ENCODE assay signal across 8 cellular contexts in genomic region chr16:2204727-2205103, GRCh38. TPM values are rescaled to one million over a fixed set of nuclear protein-coding genes. Genes with fewer than 3 reads are reported as not detected.
DNase-seq lines count a peak whose midpoint lies in the region; ATAC-seq and TF ChIP-seq lines count a peak whose summit lies in the region.

No MANE protein-coding gene starts in this region.

- peak overlapping the region; percentile 97 for H3K4me2 ChIP-seq in mammary epithelial cell (ENCODE audit: insufficient read depth, low read depth, low read length)

- BruUV-seq in mammary epithelial cell (replicated peaks; lab: Mats Ljungman, UMichigan), result no TSS peak

- intact Hi-C loops in mammary epithelial cell (cut with micrococcal nuclease), result no loop called here

- H3K4me1 ChIP-seq in HUES64 (ENCODE audit: insufficient read depth, low read length) (peaks cover 7% of the 10 kb centered on the region; the same call in 1 of the 2 replicates), mammary epithelial cell (ENCODE audit: insufficient read depth, low read length) (peaks cover 16% of the 10 kb centered on the region), mucosa of stomach (ENCODE audit: control insufficient read depth, insufficient read depth, low read length) (peaks cover 13% of the 10 kb centered on the region)

- H3K27me3 ChIP-seq in HUES64 (ENCODE audit: insufficient read depth, low read length) (peaks cover 10% of the 10 kb centered on the region), mammary epithelial cell (ENCODE audit: insufficient read depth, low read length) (no peaks in the 10 kb centered on the region), mucosa of stomach (ENCODE audit: control insufficient read depth, insufficient read depth, low read length) (no peaks in the 10 kb centered on the region)

- peak overlapping the region; percentile 96 for H2AFZ ChIP-seq in mammary epithelial cell (ENCODE audit: low read depth, low read length)

- dilution Hi-C loops in mammary epithelial cell (cut with HindIII; ENCODE audit: low sequenced_read_pairs), result loop anchor here (5.0 kb wide), 2 partner anchors 37 to 38 kb away; no protein-coding TSS in a partner anchor

- H3K27ac ChIP-seq in 22Rv1 (peak overlapping the region; percentile 85), HUES64 (ENCODE audit: low read depth, low read length) (no peak overlapping the region), mammary epithelial cell (ENCODE audit: insufficient read depth, low read depth, low read length) (no peak overlapping the region)

- WGBS in HUES64, result 56% methylated on average over 5 of the region's 5 CpGs
- 41% methylated on average over 5 of the region's 5 CpGs for WGBS in mammary epithelial cell (ENCODE audit: low coverage, missing lambda C conversion rate)

- ATAC-seq in HG02759 (IDR thresholded peaks at IDR 0.05; ENCODE audit: unreplicated experiment), result no peak

- H3K9me3 ChIP-seq in HUES64 (ENCODE audit: insufficient read depth, low read depth, low read length) (no peaks in the 10 kb centered on the region), mammary epithelial cell (replicated peaks; ENCODE audit: insufficient read depth, low read length) (no peaks in the 10 kb centered on the region), mucosa of stomach (ENCODE audit: control insufficient read depth, low read length) (no peaks in the 10 kb centered on the region)

- TF ChIP-seq CTCF in 22Rv1 (IDR thresholded peaks at IDR 0.05) (no peak), mammary epithelial cell (conservative IDR thresholded peaks at IDR 0.05 in 1 of 2, IDR thresholded peaks at IDR 0.05 in 1 of 2; ENCODE audit: extremely low read depth in 1 of 2, insufficient read depth in 1 of 2, low read depth in 1 of 2, low read length in 2 of 2) (no peak)

- H4K20me1 ChIP-seq in mammary epithelial cell (ENCODE audit: insufficient read depth, low read length), result no peaks in the 10 kb centered on the region

- peaks cover 21% of the 10 kb centered on the region for H3K79me2 ChIP-seq in mammary epithelial cell (ENCODE audit: insufficient read depth, low read length)

- H3K9ac ChIP-seq in HUES64 (ENCODE audit: low read depth, low read length), result peak overlapping the region; percentile 97
- peak overlapping the region; percentile 67 for H3K9ac ChIP-seq in mammary epithelial cell (ENCODE audit: insufficient read depth, low read length)
- peak overlapping the region; percentile 89 for H3K9ac ChIP-seq in mucosa of stomach (ENCODE audit: low read length)

- peaks cover 31% of the 10 kb centered on the region for H3K36me3 ChIP-seq in HUES64 (ENCODE audit: insufficient read depth, low read length)
- peaks cover 4% of the 10 kb centered on the region for H3K36me3 ChIP-seq in mammary epithelial cell (ENCODE audit: insufficient read depth, low read length)
- H3K36me3 ChIP-seq in mucosa of stomach (ENCODE audit: control insufficient read depth, insufficient read depth, low read length), result peaks cover 4% of the 10 kb centered on the region

- in situ Hi-C loops in mammary epithelial cell (cut with MboI; ENCODE audit: low sequenced_read_pairs in 2 of 2), result no loop called here

- CTCF ChIA-PET in mammary epithelial cell (lab: Charles Lee; ENCODE audit: low non-redundant PET), result no interaction called here

- H3K4me3 ChIP-seq in HUES64 (ENCODE audit: low read length) (peak overlapping the region; percentile 95), mammary epithelial cell (replicated peaks in 1 of 3; ENCODE audit: insufficient read depth in 1 of 3, low read depth in 2 of 3, low read length in 3 of 3) (peak overlapping the region; percentile 92 to 97 (median 95)), mucosa of stomach (ENCODE audit: low read length) (peak overlapping the region; percentile 3)

- DNase-seq in mammary epithelial cell (no peak), NCI-H1694 treated with DMSO at 0.1 percent for 48 hours (lab: John Stamatoyannopoulos, UW) (no peak), ureter (ENCODE audit: low spot score) (no peak), DMS79 treated with DMSO at 0.1 percent for 48 hours (lab: John Stamatoyannopoulos, UW) (no peak)

RNA-seq across cellular contexts. Expression of gene MLST8, which starts 0.5 kb away (rescaled TPM):
- 66.0 TPM for polyA plus RNA-seq in HUES64 (2013, experiment 1 of 2)
- polyA plus RNA-seq in HUES64 (2013, experiment 2 of 2), result 70.6 TPM
- 10 to 100 TPM; 39.0 to 55.8 TPM for total RNA-seq in mammary epithelial cell
- 68.1 TPM for polyA plus RNA-seq in mammary epithelial cell
- polyA minus RNA-seq in mammary epithelial cell, result 45.8 TPM
- 37.0 TPM for total RNA-seq in ureter

RNA-seq across cellular contexts. Expression of gene BRICD5, which starts 5.9 kb away (rescaled TPM):
- polyA plus RNA-seq in HUES64 (2013, experiment 1 of 2), result 7.9 TPM
- 5.9 TPM for polyA plus RNA-seq in HUES64 (2013, experiment 2 of 2)
- total RNA-seq in mammary epithelial cell (1 to 10 TPM in 1 of 2 donors, under 1 TPM in 1; 0.67 to 4.3 TPM), ureter (7.4 TPM)
- polyA plus RNA-seq in mammary epithelial cell, result 1.7 TPM
- not detected for polyA minus RNA-seq in mammary epithelial cell

RNA-seq across cellular contexts. Expression of gene CASKIN1, which starts 8.3 kb away (rescaled TPM):
- 1.9 TPM for polyA plus RNA-seq in HUES64 (2013, experiment 1 of 2)
- 2.3 TPM for polyA plus RNA-seq in HUES64 (2013, experiment 2 of 2)
- total RNA-seq in mammary epithelial cell (1 to 10 TPM in 1 of 2 donors, under 1 TPM in 1; 0.83 to 1.4 TPM), ureter (0.05 TPM)
- polyA plus RNA-seq in mammary epithelial cell, result 0.09 TPM
- not detected for polyA minus RNA-seq in mammary epithelial cell

RNA-seq across cellular contexts. Expression of gene PGP, which starts 9.9 kb away (rescaled TPM):
- 33.7 TPM for polyA plus RNA-seq in HUES64 (2013, experiment 1 of 2)
- polyA plus RNA-seq in HUES64 (2013, experiment 2 of 2), result 31.4 TPM
- total RNA-seq in mammary epithelial cell (10 to 100 TPM; 12.8 to 19.0 TPM), ureter (11.3 TPM)
- polyA plus RNA-seq in mammary epithelial cell, result 19.9 TPM
- polyA minus RNA-seq in mammary epithelial cell, result 6.6 TPM

RNA-seq across cellular contexts. Expression of gene E4F1, which starts 18.7 kb away (rescaled TPM):
- 17.1 TPM for polyA plus RNA-seq in HUES64 (2013, experiment 1 of 2)
- polyA plus RNA-seq in HUES64 (2013, experiment 2 of 2), result 17.0 TPM
- total RNA-seq in mammary epithelial cell (10 to 100 TPM; 22.0 to 24.8 TPM), ureter (24.7 TPM)
- polyA plus RNA-seq in mammary epithelial cell, result 15.2 TPM
- 8.6 TPM for polyA minus RNA-seq in mammary epithelial cell

Comparison
In these comparisons a context has a peak if more than half of its experiments do, and no peak if none do; other contexts are left out.
1. H3K4me3 ChIP-seq: peak in every context shown above with its lines; median percentile 95 in HUES64; 95 in mammary epithelial cell; 3 in mucosa of stomach.